ENCODE assay signal across 26 cellular contexts in genomic region chr1:22228074-22228473, GRCh38.
"Had no signal": no experiment of that assay in that cellular context is flagged by ENCODE, and none has a peak within 500 bp of the region (broad histone marks: within the 10 kb centered on the region; RNA-seq: fewer than 3 reads in every experiment).

No MANE protein-coding gene starts in this region.

- H3K4me3 ChIP-seq: ascending aorta, body of pancreas had no signal

- ATAC-seq: activated CD8-positive, alpha-beta memory T cell treated with anti-CD3 and anti-CD28 coated beads, Interleukin-2, amount 10 ng/mL, durations not matched to agents 7 days and 5 days; activated naive CD4-positive, alpha-beta T cell treated with anti-CD3 and anti-CD28 coated beads, Interleukin-2, amount 50 U/mL, for 72 hours; activated naive CD8-positive, alpha-beta T cell treated with anti-CD3 and anti-CD28 coated beads, Interleukin-2, amount 50 U/mL, for 24 hours; body of pancreas had no signal

- H3K36me3 Mint-ChIP-seq: activated CD8-positive, alpha-beta memory T cell treated with anti-CD3 and anti-CD28 coated beads, Interleukin-2, amount 10 ng/mL, durations not matched to agents 7 days and 5 days had no signal

- H3K27me3 ChIP-seq: ascending aorta, body of pancreas had no signal

- DNase-seq: activated B cell treated with CpG ODN at 0.5 μM for 24 hours; activated CD4-positive, alpha-beta T cell treated with anti-CD3 and anti-CD28 coated beads for 1 hour; activated CD4-positive, alpha-beta T cell treated with anti-CD3 and anti-CD28 coated beads, Interleukin-2, amount 10 ng/mL, durations not matched to agents 24 days and 14 days; activated CD4-positive, alpha-beta T cell treated with anti-CD3 and anti-CD28 coated beads, Interleukin-2, amount 50 U/mL, for 48 hours; activated CD8-positive, alpha-beta memory T cell treated with anti-CD3 and anti-CD28 coated beads, Interleukin-2, amount 10 ng/mL, durations not matched to agents 7 days and 5 days; activated effector memory CD4-positive, alpha-beta T cell treated with anti-CD3 and anti-CD28 coated beads, Interleukin-2, amount 50 U/mL, for 16 hours; activated naive CD4-positive, alpha-beta T cell treated with Interleukin-2 at 50 U/mL for 16 hours; activated naive CD8-positive, alpha-beta T cell treated with anti-CD3 and anti-CD28 coated beads, Interleukin-2, amount 50 U/mL, for 24 hours; activated T-cell treated with anti-CD3 and anti-CD28 coated beads, Interleukin-2, amount 50 U/mL, for 24 hours; amniotic stem cell; central memory CD4-positive, alpha-beta T cell; Kasumi-1; NCI-H1048; NCI-H187 treated with DMSO at 0.1 percent for 48 hours; NCI-H510A treated with DMSO at 0.1 percent for 48 hours; NK-92 treated with Interleukin-12 subunit alpha and Interleukin-12 subunit beta, amount 100 ng/mL, for 24 hours; OCI-M1; SIG-M5; T-helper 2 cell; T1000 had no signal

- H3K4me3 Mint-ChIP-seq: activated B cell treated with CpG ODN at 0.5 μM for 24 hours; activated CD4-positive, alpha-beta T cell treated with anti-CD3 and anti-CD28 coated beads, Interleukin-2, amount 10 ng/mL, durations not matched to agents 24 days and 14 days; activated CD8-positive, alpha-beta memory T cell treated with anti-CD3 and anti-CD28 coated beads, Interleukin-2, amount 10 ng/mL, durations not matched to agents 7 days and 5 days; activated naive CD8-positive, alpha-beta T cell treated with anti-CD3 and anti-CD28 coated beads, Interleukin-2, amount 50 U/mL, for 24 hours; activated T-cell treated with anti-CD3 and anti-CD28 coated beads, Interleukin-2, amount 50 U/mL, for 24 hours had no signal

- H3K9me3 Mint-ChIP-seq: activated B cell treated with CpG ODN at 0.5 μM for 24 hours; activated CD4-positive, alpha-beta T cell treated with anti-CD3 and anti-CD28 coated beads, Interleukin-2, amount 10 ng/mL, durations not matched to agents 24 days and 14 days; activated naive CD4-positive, alpha-beta T cell treated with anti-CD3 and anti-CD28 coated beads, Interleukin-2, amount 50 U/mL, for 72 hours; activated naive CD8-positive, alpha-beta T cell treated with anti-CD3 and anti-CD28 coated beads, Interleukin-2, amount 50 U/mL, for 24 hours; activated T-cell treated with anti-CD3 and anti-CD28 coated beads, Interleukin-2, amount 50 U/mL, for 24 hours had no signal

- H3K36me3 ChIP-seq: ascending aorta had no signal

- FAIRE-seq: bronchial epithelial cell, RCC 7860, TTC549 had no signal

- H3K9me3 ChIP-seq: ascending aorta, body of pancreas had no signal

- H3K4me1 ChIP-seq: ascending aorta had no signal

- H3K4me1 Mint-ChIP-seq: activated B cell treated with CpG ODN at 0.5 μM for 24 hours; activated CD8-positive, alpha-beta memory T cell treated with anti-CD3 and anti-CD28 coated beads, Interleukin-2, amount 10 ng/mL, durations not matched to agents 7 days and 5 days; activated naive CD8-positive, alpha-beta T cell treated with anti-CD3 and anti-CD28 coated beads, Interleukin-2, amount 50 U/mL, for 24 hours had no signal

- H3K27ac ChIP-seq: ascending aorta, body of pancreas had no signal

- H3K27ac Mint-ChIP-seq: activated B cell treated with CpG ODN at 0.5 μM for 24 hours; activated CD4-positive, alpha-beta T cell treated with anti-CD3 and anti-CD28 coated beads, Interleukin-2, amount 10 ng/mL, durations not matched to agents 24 days and 14 days; activated CD8-positive, alpha-beta memory T cell treated with anti-CD3 and anti-CD28 coated beads, Interleukin-2, amount 10 ng/mL, durations not matched to agents 7 days and 5 days; activated naive CD4-positive, alpha-beta T cell treated with anti-CD3 and anti-CD28 coated beads, Interleukin-2, amount 50 U/mL, for 72 hours; activated naive CD8-positive, alpha-beta T cell treated with anti-CD3 and anti-CD28 coated beads, Interleukin-2, amount 50 U/mL, for 24 hours; activated T-cell treated with anti-CD3 and anti-CD28 coated beads, Interleukin-2, amount 50 U/mL, for 24 hours had no signal
